ENCODE assay signal across 1 cellular context in the genomic region with DNA sequence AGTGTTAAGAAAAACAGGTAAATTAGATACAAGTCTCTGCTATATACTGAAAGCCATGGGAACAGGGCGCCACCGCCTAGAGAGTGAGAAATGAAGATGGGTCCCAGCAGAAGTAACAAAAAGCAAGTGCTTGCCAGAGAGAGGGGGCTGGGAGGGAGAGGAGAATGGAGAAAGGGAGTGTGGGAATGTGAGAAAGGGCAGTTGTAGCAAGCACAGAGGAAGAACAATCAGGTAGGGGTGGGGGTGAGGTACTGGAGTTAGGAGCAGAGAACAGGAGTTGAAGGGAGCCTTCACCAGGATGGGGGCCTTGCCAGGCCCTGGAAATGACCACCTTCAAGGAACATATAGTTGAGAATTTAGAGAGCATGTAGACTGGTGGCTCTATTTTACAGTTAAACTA.
TF ChIP-seq lines count a peak whose summit lies in the region.

No MANE protein-coding gene starts in this region.

TF ChIP-seq in WTC11, 78 proteins besides CTCF, POLR2A, EP300 and RAD21 (continued from another document):
- TF ChIP-seq, protein P1, sequence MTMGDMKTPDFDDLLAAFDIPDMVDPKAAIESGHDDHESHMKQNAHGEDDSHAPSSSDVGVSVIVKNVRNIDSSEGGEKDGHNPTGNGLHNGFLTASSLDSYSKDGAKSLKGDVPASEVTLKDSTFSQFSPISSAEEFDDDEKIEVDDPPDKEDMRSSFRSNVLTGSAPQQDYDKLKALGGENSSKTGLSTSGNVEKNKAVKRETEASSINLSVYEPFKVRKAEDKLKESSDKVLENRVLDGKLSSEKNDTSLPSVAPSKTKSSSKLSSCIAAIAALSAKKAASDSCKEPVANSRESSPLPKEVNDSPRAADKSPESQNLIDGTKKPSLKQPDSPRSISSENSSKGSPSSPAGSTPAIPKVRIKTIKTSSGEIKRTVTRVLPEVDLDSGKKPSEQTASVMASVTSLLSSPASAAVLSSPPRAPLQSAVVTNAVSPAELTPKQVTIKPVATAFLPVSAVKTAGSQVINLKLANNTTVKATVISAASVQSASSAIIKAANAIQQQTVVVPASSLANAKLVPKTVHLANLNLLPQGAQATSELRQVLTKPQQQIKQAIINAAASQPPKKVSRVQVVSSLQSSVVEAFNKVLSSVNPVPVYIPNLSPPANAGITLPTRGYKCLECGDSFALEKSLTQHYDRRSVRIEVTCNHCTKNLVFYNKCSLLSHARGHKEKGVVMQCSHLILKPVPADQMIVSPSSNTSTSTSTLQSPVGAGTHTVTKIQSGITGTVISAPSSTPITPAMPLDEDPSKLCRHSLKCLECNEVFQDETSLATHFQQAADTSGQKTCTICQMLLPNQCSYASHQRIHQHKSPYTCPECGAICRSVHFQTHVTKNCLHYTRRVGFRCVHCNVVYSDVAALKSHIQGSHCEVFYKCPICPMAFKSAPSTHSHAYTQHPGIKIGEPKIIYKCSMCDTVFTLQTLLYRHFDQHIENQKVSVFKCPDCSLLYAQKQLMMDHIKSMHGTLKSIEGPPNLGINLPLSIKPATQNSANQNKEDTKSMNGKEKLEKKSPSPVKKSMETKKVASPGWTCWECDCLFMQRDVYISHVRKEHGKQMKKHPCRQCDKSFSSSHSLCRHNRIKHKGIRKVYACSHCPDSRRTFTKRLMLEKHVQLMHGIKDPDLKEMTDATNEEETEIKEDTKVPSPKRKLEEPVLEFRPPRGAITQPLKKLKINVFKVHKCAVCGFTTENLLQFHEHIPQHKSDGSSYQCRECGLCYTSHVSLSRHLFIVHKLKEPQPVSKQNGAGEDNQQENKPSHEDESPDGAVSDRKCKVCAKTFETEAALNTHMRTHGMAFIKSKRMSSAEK (CRISPR knock-in tag; IDR thresholded peaks at IDR 0.05; ENCODE audit: borderline replicate concordance), result no peak
- no peak for TF ChIP-seq ZNF138 (CRISPR knock-in tag; conservative IDR thresholded peaks at IDR 0.05)
- no peak for TF ChIP-seq ZNF423 (CRISPR knock-in tag; IDR thresholded peaks at IDR 0.05)
- no peak for TF ChIP-seq JUN (CRISPR knock-in tag; IDR thresholded peaks at IDR 0.05)
- TF ChIP-seq ETV6 (CRISPR knock-in tag; IDR thresholded peaks at IDR 0.05), result no peak
- no peak for TF ChIP-seq RORB (CRISPR knock-in tag; IDR thresholded peaks at IDR 0.05)
- TF ChIP-seq CREM (CRISPR knock-in tag; IDR thresholded peaks at IDR 0.05), result no peak
- no peak for TF ChIP-seq RELA (CRISPR knock-in tag; IDR thresholded peaks at IDR 0.05; ENCODE audit: borderline replicate concordance)
- TF ChIP-seq JAZF1 (CRISPR knock-in tag; IDR thresholded peaks at IDR 0.05), result no peak
- TF ChIP-seq, protein P2, sequence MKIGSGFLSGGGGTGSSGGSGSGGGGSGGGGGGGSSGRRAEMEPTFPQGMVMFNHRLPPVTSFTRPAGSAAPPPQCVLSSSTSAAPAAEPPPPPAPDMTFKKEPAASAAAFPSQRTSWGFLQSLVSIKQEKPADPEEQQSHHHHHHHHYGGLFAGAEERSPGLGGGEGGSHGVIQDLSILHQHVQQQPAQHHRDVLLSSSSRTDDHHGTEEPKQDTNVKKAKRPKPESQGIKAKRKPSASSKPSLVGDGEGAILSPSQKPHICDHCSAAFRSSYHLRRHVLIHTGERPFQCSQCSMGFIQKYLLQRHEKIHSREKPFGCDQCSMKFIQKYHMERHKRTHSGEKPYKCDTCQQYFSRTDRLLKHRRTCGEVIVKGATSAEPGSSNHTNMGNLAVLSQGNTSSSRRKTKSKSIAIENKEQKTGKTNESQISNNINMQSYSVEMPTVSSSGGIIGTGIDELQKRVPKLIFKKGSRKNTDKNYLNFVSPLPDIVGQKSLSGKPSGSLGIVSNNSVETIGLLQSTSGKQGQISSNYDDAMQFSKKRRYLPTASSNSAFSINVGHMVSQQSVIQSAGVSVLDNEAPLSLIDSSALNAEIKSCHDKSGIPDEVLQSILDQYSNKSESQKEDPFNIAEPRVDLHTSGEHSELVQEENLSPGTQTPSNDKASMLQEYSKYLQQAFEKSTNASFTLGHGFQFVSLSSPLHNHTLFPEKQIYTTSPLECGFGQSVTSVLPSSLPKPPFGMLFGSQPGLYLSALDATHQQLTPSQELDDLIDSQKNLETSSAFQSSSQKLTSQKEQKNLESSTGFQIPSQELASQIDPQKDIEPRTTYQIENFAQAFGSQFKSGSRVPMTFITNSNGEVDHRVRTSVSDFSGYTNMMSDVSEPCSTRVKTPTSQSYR (CRISPR knock-in tag; IDR thresholded peaks at IDR 0.05), result no peak
- TF ChIP-seq, protein P3, sequence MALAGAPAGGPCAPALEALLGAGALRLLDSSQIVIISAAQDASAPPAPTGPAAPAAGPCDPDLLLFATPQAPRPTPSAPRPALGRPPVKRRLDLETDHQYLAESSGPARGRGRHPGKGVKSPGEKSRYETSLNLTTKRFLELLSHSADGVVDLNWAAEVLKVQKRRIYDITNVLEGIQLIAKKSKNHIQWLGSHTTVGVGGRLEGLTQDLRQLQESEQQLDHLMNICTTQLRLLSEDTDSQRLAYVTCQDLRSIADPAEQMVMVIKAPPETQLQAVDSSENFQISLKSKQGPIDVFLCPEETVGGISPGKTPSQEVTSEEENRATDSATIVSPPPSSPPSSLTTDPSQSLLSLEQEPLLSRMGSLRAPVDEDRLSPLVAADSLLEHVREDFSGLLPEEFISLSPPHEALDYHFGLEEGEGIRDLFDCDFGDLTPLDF (CRISPR knock-in tag; IDR thresholded peaks at IDR 0.05), result no peak
- TF ChIP-seq ZNF671 (CRISPR knock-in tag; IDR thresholded peaks at IDR 0.05), result no peak
- TF ChIP-seq OVOL2 (CRISPR knock-in tag; IDR thresholded peaks at IDR 0.05; ENCODE audit: borderline replicate concordance), result no peak
